ENCODE assay signal across 1 cellular context in genomic region chr5:177770646-177771045, GRCh38. TPM values are rescaled to one million over a fixed set of nuclear protein-coding genes. Genes with fewer than 3 reads are reported as not detected.
"Had no signal": no experiment of that assay in that cellular context is flagged by ENCODE, and none has a peak within 500 bp of the region (broad histone marks: within the 10 kb centered on the region; RNA-seq: fewer than 3 reads in every experiment).

No MANE protein-coding gene starts in this region.

RNA-seq across cellular contexts. Expression of gene FAM153A, which starts 12.1 kb away (rescaled TPM):
- total RNA-seq: IMR-90 had no signal
